10 cellular contexts compared by ENCODE assay signal in the genomic region with DNA sequence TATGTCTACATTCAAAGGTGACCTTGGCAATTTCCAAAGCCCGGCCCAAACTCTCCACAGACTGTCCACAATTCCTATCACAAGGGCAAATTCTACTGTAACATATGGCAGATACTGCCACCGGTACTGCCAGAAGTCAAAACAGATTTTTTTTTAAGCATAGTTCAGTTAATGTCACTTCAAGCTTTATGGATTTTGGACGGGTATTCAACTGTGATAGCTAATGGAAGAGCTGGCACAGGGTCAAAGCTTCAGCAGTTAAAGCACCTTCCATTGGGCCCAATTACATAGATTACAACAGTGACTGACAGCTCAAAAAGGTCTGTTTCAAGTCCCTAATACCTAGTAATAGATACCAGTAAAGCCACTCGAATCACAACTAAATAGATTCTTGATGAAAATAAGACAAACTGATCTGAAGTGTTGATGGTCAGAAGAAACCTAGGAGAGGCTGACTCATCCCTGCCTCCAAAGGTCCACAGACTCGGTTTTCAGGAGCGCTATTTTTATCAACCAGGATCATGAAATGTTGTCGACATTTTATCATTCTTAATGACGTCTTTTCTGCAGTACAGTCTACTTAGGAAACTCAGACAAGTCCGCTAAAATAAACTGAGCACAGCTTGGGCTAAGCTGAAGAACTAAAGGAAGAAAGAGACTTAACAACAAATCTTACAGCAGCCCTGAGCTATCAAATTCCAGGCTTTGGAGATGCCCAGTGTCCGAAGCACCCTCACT.
DNase-seq lines count a peak whose midpoint lies in the region; ATAC-seq and TF ChIP-seq lines count a peak whose summit lies in the region.
"Had no signal": no experiment of that assay in that cellular context is flagged by ENCODE, and none has a peak within 500 bp of the region (broad histone marks: within the 10 kb centered on the region; RNA-seq: fewer than 3 reads in every experiment).

No MANE protein-coding gene starts in this region.

- DNase-seq in AG08396 (ENCODE audit: low spot score) (peak; percentile 53), NCI-H187 treated with DMSO at 0.1 percent for 48 hours (lab: John Stamatoyannopoulos, UW) (peak; percentile 88), astrocyte of the spinal cord (ENCODE audit: low read depth, low spot score) (peak; percentile 88), cerebellar nuclear complex (lab: John Stamatoyannopoulos, UW) (no peak), DMS114 treated with DMSO at 0.1 percent for 48 hours (lab: John Stamatoyannopoulos, UW; ENCODE audit: unreplicated experiment) (no peak), T-helper 9 cell (no peak)

- no peaks in the 10 kb centered on the region for H3K9me3 ChIP-seq in muscle layer of duodenum (ENCODE audit: control insufficient read depth in 1 of 2, low read length in 2 of 2)
- H3K9me3 ChIP-seq: BLaER1 treated with 17β-estradiol and CSF1 and Interleukin-3, amounts not matched to agents 10 nM and 100 nM had no signal

- H3K36me3 ChIP-seq in muscle layer of duodenum (ENCODE audit: control insufficient read depth in 1 of 2, insufficient read depth in 2 of 2, low read length in 2 of 2) = peaks cover 30 to 75% of the 10 kb centered on the region in 2 donors

- H3K27ac ChIP-seq in muscle layer of duodenum (ENCODE audit: low read length) = peak overlapping the region; percentile 12
- H3K27ac ChIP-seq: BLaER1 treated with 17β-estradiol and CSF1 and Interleukin-3, amounts not matched to agents 10 nM and 100 nM; KMS-11 had no signal

- H3K27me3 ChIP-seq in muscle layer of duodenum (ENCODE audit: low read depth, low read length) = no peaks in the 10 kb centered on the region
- H3K27me3 ChIP-seq: BLaER1 treated with 17β-estradiol and CSF1 and Interleukin-3, amounts not matched to agents 10 nM and 100 nM had no signal

- H3K4me3 ChIP-seq in astrocyte of the spinal cord (ENCODE audit: low read depth, low read length) = no peak overlapping the region
- no peak overlapping the region for H3K4me3 ChIP-seq in muscle layer of duodenum (ENCODE audit: low read depth in 1 of 2, low read length in 2 of 2)
- H3K4me3 ChIP-seq: BLaER1 treated with 17β-estradiol and CSF1 and Interleukin-3, amounts not matched to agents 10 nM and 100 nM had no signal

- peaks cover 20 to 26% of the 10 kb centered on the region in 2 donors for H3K4me1 ChIP-seq in muscle layer of duodenum (ENCODE audit: control insufficient read depth in 1 of 2, insufficient read depth in 2 of 2, low read length in 2 of 2)

- ATAC-seq in GM18520 (IDR thresholded peaks at IDR 0.05; ENCODE audit: unreplicated experiment) = no peak

- TF ChIP-seq CTCF in astrocyte of the spinal cord (IDR thresholded peaks at IDR 0.05; ENCODE audit: low read depth, low read length) = no peak

- in situ Hi-C loops in astrocyte of the spinal cord (cut with HindIII; ENCODE audit: low sequenced_read_pairs) = no loop called here

Comparison
In these comparisons a context has a peak if more than half of its experiments do, and no peak if none do; other contexts are left out.
1. DNase-seq: peak in AG08396 (single experiment), NCI-H187 treated with DMSO at 0.1 percent for 48 hours (single experiment) and astrocyte of the spinal cord (single experiment); none in cerebellar nuclear complex (0 of 2), DMS114 treated with DMSO at 0.1 percent for 48 hours (single experiment) and T-helper 9 cell (single experiment).